33 cellular contexts compared by ENCODE assay signal in the genomic region with DNA sequence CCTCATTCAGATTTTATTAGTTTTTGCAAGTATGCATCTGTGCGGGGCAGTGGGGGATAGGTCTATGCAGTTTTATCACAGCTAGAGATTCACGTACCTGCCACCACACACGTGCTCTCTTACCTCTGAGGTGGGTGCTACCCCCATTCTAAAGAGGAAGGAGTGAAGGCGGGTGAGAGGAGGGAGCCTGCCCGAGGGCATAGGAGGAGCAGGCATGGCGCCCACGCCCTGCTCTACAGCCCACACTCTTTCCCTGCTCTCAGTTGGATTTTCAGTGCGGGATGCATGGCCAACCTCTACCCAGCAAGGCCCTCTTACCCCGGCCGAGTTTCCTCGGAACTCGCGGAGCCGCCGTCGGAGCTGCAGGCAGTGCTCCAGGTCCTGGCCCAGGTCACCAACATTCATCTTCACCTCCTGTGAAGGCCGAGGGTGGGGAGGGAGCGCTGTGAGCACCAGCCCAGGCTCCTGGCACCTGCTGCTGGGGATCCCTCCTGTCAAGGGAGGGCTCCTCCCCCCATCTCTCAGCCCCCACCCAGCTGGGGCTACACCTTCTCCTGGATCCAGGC.
"Had no signal": no experiment of that assay in that cellular context is flagged by ENCODE, and none has a peak within 500 bp of the region (broad histone marks: within the 10 kb centered on the region; RNA-seq: fewer than 3 reads in every experiment).

No MANE protein-coding gene starts in this region.

- H3K27ac ChIP-seq: ascending aorta, Peyer's patch, VCaP had no signal

- H3K4me3 ChIP-seq: ascending aorta, Peyer's patch had no signal

- H3K4me3 Mint-ChIP-seq: activated B cell treated with CpG ODN at 0.5 μM for 24 hours; activated CD4-positive, alpha-beta memory T cell treated with anti-CD3 and anti-CD28 coated beads, Interleukin-2, amount 10 ng/mL, durations not matched to agents 7 days and 5 days; activated CD8-positive, alpha-beta memory T cell treated with anti-CD3 and anti-CD28 coated beads, Interleukin-2, amount 10 ng/mL, durations not matched to agents 7 days and 5 days; activated naive CD4-positive, alpha-beta T cell treated with anti-CD3 and anti-CD28 coated beads, Interleukin-2, amount 50 U/mL, for 24 hours; activated naive CD8-positive, alpha-beta T cell treated with anti-CD3 and anti-CD28 coated beads, Interleukin-2, amount 10 ng/mL, durations not matched to agents 7 days and 5 days; activated T-cell treated with anti-CD3 and anti-CD28 coated beads, Interleukin-2, amount 50 U/mL, for 72 hours; activated T-helper 17 cell treated with anti-CD3 and anti-CD28 coated beads, Interleukin-2, amount 50 U/mL, for 72 hours had no signal

- H3K4me1 ChIP-seq: ascending aorta, Peyer's patch had no signal

- H3K9me3 Mint-ChIP-seq: activated B cell treated with CpG ODN at 0.5 μM for 24 hours; activated CD4-positive, alpha-beta memory T cell treated with anti-CD3 and anti-CD28 coated beads, Interleukin-2, amount 10 ng/mL, durations not matched to agents 7 days and 5 days; activated naive CD4-positive, alpha-beta T cell treated with anti-CD3 and anti-CD28 coated beads, Interleukin-2, amount 50 U/mL, for 24 hours; activated naive CD8-positive, alpha-beta T cell treated with anti-CD3 and anti-CD28 coated beads, Interleukin-2, amount 10 ng/mL, durations not matched to agents 7 days and 5 days; activated T-cell treated with anti-CD3 and anti-CD28 coated beads, Interleukin-2, amount 50 U/mL, for 72 hours; activated T-helper 17 cell treated with anti-CD3 and anti-CD28 coated beads, Interleukin-2, amount 50 U/mL, for 72 hours had no signal

- H3K27ac Mint-ChIP-seq: activated B cell treated with CpG ODN at 0.5 μM for 24 hours; activated CD4-positive, alpha-beta memory T cell treated with anti-CD3 and anti-CD28 coated beads, Interleukin-2, amount 10 ng/mL, durations not matched to agents 7 days and 5 days; activated CD8-positive, alpha-beta memory T cell treated with anti-CD3 and anti-CD28 coated beads, Interleukin-2, amount 10 ng/mL, durations not matched to agents 7 days and 5 days; activated naive CD4-positive, alpha-beta T cell treated with anti-CD3 and anti-CD28 coated beads, Interleukin-2, amount 50 U/mL, for 24 hours; activated naive CD8-positive, alpha-beta T cell treated with anti-CD3 and anti-CD28 coated beads, Interleukin-2, amount 10 ng/mL, durations not matched to agents 7 days and 5 days; activated T-cell treated with anti-CD3 and anti-CD28 coated beads, Interleukin-2, amount 50 U/mL, for 72 hours; activated T-helper 17 cell treated with anti-CD3 and anti-CD28 coated beads, Interleukin-2, amount 50 U/mL, for 72 hours had no signal

- H3K27me3 ChIP-seq: ascending aorta, Peyer's patch had no signal

- H3K36me3 ChIP-seq: ascending aorta, Peyer's patch had no signal

- H3K27me3 Mint-ChIP-seq: activated CD4-positive, alpha-beta memory T cell treated with anti-CD3 and anti-CD28 coated beads, Interleukin-2, amount 10 ng/mL, durations not matched to agents 7 days and 5 days; activated CD8-positive, alpha-beta memory T cell treated with anti-CD3 and anti-CD28 coated beads, Interleukin-2, amount 10 ng/mL, durations not matched to agents 7 days and 5 days; activated naive CD4-positive, alpha-beta T cell treated with anti-CD3 and anti-CD28 coated beads, Interleukin-2, amount 50 U/mL, for 24 hours; activated T-helper 17 cell treated with anti-CD3 and anti-CD28 coated beads, Interleukin-2, amount 50 U/mL, for 72 hours had no signal

- H3K36me3 Mint-ChIP-seq: activated CD8-positive, alpha-beta memory T cell treated with anti-CD3 and anti-CD28 coated beads, Interleukin-2, amount 10 ng/mL, durations not matched to agents 7 days and 5 days; activated naive CD4-positive, alpha-beta T cell treated with anti-CD3 and anti-CD28 coated beads, Interleukin-2, amount 50 U/mL, for 24 hours; activated naive CD8-positive, alpha-beta T cell treated with anti-CD3 and anti-CD28 coated beads, Interleukin-2, amount 10 ng/mL, durations not matched to agents 7 days and 5 days had no signal

- ATAC-seq: activated CD8-positive, alpha-beta memory T cell treated with anti-CD3 and anti-CD28 coated beads, Interleukin-2, amount 10 ng/mL, durations not matched to agents 7 days and 5 days; activated T-cell treated with anti-CD3 and anti-CD28 coated beads, Interleukin-2, amount 50 U/mL, for 72 hours; activated T-helper 17 cell treated with anti-CD3 and anti-CD28 coated beads, Interleukin-2, amount 50 U/mL, for 72 hours; SK-N-SH treated with all-trans-retinoic acid at 6 μM for 48 hours had no signal

- H3K4me1 Mint-ChIP-seq: activated B cell treated with CpG ODN at 0.5 μM for 24 hours had no signal

- DNase-seq: activated B cell treated with CpG ODN at 0.5 μM for 24 hours; activated CD4-positive, alpha-beta memory T cell treated with anti-CD3 and anti-CD28 coated beads, Interleukin-2, amount 10 ng/mL, durations not matched to agents 7 days and 5 days; activated CD4-positive, alpha-beta T cell treated with anti-CD3 and anti-CD28 coated beads for 4 hours; activated CD4-positive, alpha-beta T cell treated with anti-CD3 and anti-CD28 coated beads, Interleukin-2, amount 50 U/mL, for 1 hour; activated CD4-positive, CD25-positive, alpha-beta regulatory T cell treated with anti-CD3 and anti-CD28 coated beads, Interleukin-2, amount 50 U/mL, for 72 hours; activated CD8-positive, alpha-beta memory T cell treated with anti-CD3 and anti-CD28 coated beads for 24 hours; activated CD8-positive, alpha-beta memory T cell treated with anti-CD3 and anti-CD28 coated beads, Interleukin-2, amount 10 ng/mL, durations not matched to agents 7 days and 5 days; activated CD8-positive, alpha-beta memory T cell treated with anti-CD3 and anti-CD28 coated beads, Interleukin-2, amount 50 U/mL, for 48 hours; activated effector memory CD4-positive, alpha-beta T cell treated with anti-CD3 and anti-CD28 coated beads, Interleukin-2, amount 50 U/mL, for 16 hours; activated naive CD4-positive, alpha-beta T cell treated with Interleukin-2 at 50 U/mL for 16 hours; activated naive CD8-positive, alpha-beta T cell treated with anti-CD3 and anti-CD28 coated beads, Interleukin-2, amount 10 ng/mL, durations not matched to agents 7 days and 5 days; activated T-cell treated with anti-CD3 and anti-CD28 coated beads, Interleukin-2, amount 50 U/mL, for 72 hours; cerebellar nuclear complex; NCI-H1105; NCI-H1417 treated with DMSO at 0.1 percent for 48 hours; NCI-H187 treated with DMSO at 0.1 percent for 48 hours; NCI-H2081 treated with DMSO at 0.1 percent for 48 hours; NCI-H226; NCI-H446 treated with DMSO at 0.1 percent for 48 hours; NCI-H524; NCI-H69; PC-3; Peyer's patch; SIG-M5; SW 1271; T-helper 1 cell; T-helper 2 cell; T-helper 9 cell had no signal

- H3K9me3 ChIP-seq: ascending aorta, Peyer's patch had no signal
